8 cellular contexts compared by ENCODE assay signal in the genomic region with DNA sequence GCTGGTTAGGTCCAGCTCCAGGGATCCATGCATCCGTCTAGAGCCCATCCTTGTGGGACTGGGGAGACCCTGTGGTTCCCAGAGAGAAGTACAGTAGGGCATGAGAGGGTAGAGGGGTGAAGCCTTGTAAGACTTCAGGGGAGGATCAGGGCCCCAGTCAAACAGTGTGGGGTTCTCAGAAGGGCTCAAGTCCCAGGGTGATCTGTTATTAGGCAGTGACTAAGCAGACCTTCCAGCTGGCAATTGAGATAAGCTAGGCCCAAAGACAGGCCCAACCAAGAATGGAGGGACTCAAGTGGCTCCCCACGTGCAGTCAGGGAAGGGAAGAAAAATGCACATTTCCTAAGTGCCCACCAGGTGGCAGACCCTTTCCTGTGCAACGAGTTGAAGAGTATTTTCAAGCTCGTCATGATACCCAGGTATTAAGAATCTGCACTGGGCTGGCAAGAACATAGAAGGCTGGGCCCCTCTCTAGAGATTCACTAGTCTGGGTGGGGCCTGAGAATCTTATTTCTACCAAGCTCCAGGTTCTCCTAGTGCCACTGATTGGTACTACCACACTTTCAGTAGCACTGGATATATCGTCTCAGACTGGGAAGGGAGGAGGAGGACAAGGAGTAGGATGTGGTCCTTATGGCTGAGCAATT.
DNase-seq lines count a peak whose midpoint lies in the region; ATAC-seq, FAIRE-seq and TF ChIP-seq lines count a peak whose summit lies in the region.

No MANE protein-coding gene starts in this region.

- peak; percentile 61 to 84 for TF ChIP-seq RAD21 in K562 (CRISPR knock-in tag; conservative IDR thresholded peaks at IDR 0.05 in 1 of 2, IDR thresholded peaks at IDR 0.05 in 1 of 2)

- DNase-seq in DND-41 (peak; percentile 12), GM19240 (ENCODE audit: insufficient read length, low spot score) (peak; percentile 25), NCI-H82 treated with DMSO at 0.1 percent for 48 hours (lab: John Stamatoyannopoulos, UW; ENCODE audit: unreplicated experiment) (peak; percentile 69), K562 (ENCODE audit: extremely low read depth in 1 of 4, low spot score in 3 of 4) (peak; percentile 88 to 94 (median 90)), iPS-NIHi7 (ENCODE audit: extremely low spot score) (peak; percentile 67)
- DNase-seq in stimulated activated CD4-positive, alpha-beta T cell treated with anti-CD3 and anti-CD28 coated beads, Interleukin-15, amount 100 ng/mL, for 48 hours (ENCODE audit: low read depth in 2 of 2), result peak; percentile 2 to 21
- no peak for DNase-seq in effector CD8-positive, alpha-beta T cell (lab: John Stamatoyannopoulos, UW)

- H2AFZ ChIP-seq in DND-41 (ENCODE audit: low read depth, low read length) (no peak overlapping the region), K562 (ENCODE audit: low read depth, low read length) (peak overlapping the region; percentile 84)

- POLR2A ChIA-PET in K562 (lab: Yijun Ruan, JAX), result interaction anchor here (0.5 to 1.9 kb wide), 8 partner anchors 13 to 395 kb away, joined by 3 to 6 read pairs (median 3); no protein-coding TSS in a partner anchor

- intact Hi-C loops in K562 (cut with micrococcal nuclease), result loop anchor here (1.0 to 5.0 kb wide), 5 partner anchors 52 to 497 kb away; a partner anchor contains a TSS

- no peaks in the 10 kb centered on the region for H3K9me3 ChIP-seq in DND-41 (ENCODE audit: insufficient read depth, low read length, severe bottlenecking)
- no peaks in the 10 kb centered on the region for H3K9me3 ChIP-seq in K562 (replicated peaks; ENCODE audit: control insufficient read depth, insufficient read depth, low read depth, low read length)

- WGBS in K562 (ENCODE audit: insufficient coverage, low coverage, missing lambda C conversion rate), result 13% methylated on average over 5 of the region's 5 CpGs

- H3K4me3 ChIP-seq in DND-41 (ENCODE audit: low read depth in 1 of 2, low read length in 2 of 2) (no peak overlapping the region), K562 (no peak overlapping the region)

- H3K9me1 ChIP-seq in K562 (ENCODE audit: control insufficient read depth, insufficient read depth, low read length), result no peaks in the 10 kb centered on the region

- H3K79me2 ChIP-seq in DND-41 (ENCODE audit: insufficient read depth, low read length), result no peaks in the 10 kb centered on the region
- H3K79me2 ChIP-seq in K562 (ENCODE audit: control insufficient read depth, insufficient read depth, low read length), result no peaks in the 10 kb centered on the region

- ATAC-seq in DND-41 (ENCODE audit: insufficient read depth, low read depth) (peak; percentile 67; the same call in 2 of the 3 replicates), HG03196 (IDR thresholded peaks at IDR 0.05; ENCODE audit: unreplicated experiment) (peak; percentile 87), K562 (peak; percentile 98)

- H3K27me3 ChIP-seq in DND-41 (ENCODE audit: insufficient read depth, low read length, poor library complexity) (no peaks in the 10 kb centered on the region), K562 (ENCODE audit: control insufficient read depth in 2 of 2, insufficient read depth in 2 of 2, low read length in 2 of 2) (no peaks in the 10 kb centered on the region)

- H3K36me3 ChIP-seq in DND-41 (ENCODE audit: insufficient read depth, low read length) (no peaks in the 10 kb centered on the region), K562 (ENCODE audit: control insufficient read depth, insufficient read depth, low read length) (no peaks in the 10 kb centered on the region)

- BruUV-seq in K562 (replicated peaks; lab: Mats Ljungman, UMichigan), result no TSS peak

- TF ChIP-seq POLR2A in K562 (conservative IDR thresholded peaks at IDR 0.05), result no peak

- H4K20me1 ChIP-seq in DND-41 (ENCODE audit: insufficient read depth, low read length) (no peaks in the 10 kb centered on the region), K562 (replicated peaks; ENCODE audit: control insufficient read depth, insufficient read depth, low read length) (no peaks in the 10 kb centered on the region)

- TF ChIP-seq EP300 in K562 (IDR thresholded peaks at IDR 0.05; ENCODE audit: low read length), result peak; percentile 87

- H3K4me2 ChIP-seq in DND-41 (ENCODE audit: insufficient read depth, low read length), result no peak overlapping the region
- H3K4me2 ChIP-seq in K562 (ENCODE audit: insufficient read depth, low read length), result peak overlapping the region; percentile 61

- in situ Hi-C loops in K562 (cut with MboI), result no loop called here

- TF ChIP-seq CTCF in DND-41 (IDR thresholded peaks at IDR 0.05; ENCODE audit: borderline replicate concordance, extremely low read depth, low read length, poor library complexity, severe bottlenecking) (peak; percentile 68), K562 (IDR thresholded peaks at IDR 0.05 in 2 of 3, conservative IDR thresholded peaks at IDR 0.05 in 1 of 3; ENCODE audit: insufficient read depth in 2 of 3, low read depth in 1 of 3, low read length in 3 of 3) (peak; percentile 92 to 93 (median 92))

- H3K4me1 ChIP-seq in DND-41 (ENCODE audit: insufficient read depth, low read length) (no peaks in the 10 kb centered on the region), K562 (replicated peaks in 1 of 2; ENCODE audit: control insufficient read depth in 2 of 2, insufficient read depth in 2 of 2, low read length in 2 of 2) (peaks cover 4 to 8% of the 10 kb centered on the region in 2 experiments; a peak in 3 of 5 replicates)

- H3K9ac ChIP-seq in DND-41 (ENCODE audit: low read depth, low read length), result no peak overlapping the region
- H3K9ac ChIP-seq in K562 (ENCODE audit: insufficient read depth in 1 of 2, low read depth in 2 of 2, low read length in 2 of 2), result peak overlapping the region; percentile 7 to 50; a peak in 2 of 4 replicates

- peak; percentile 98 for FAIRE-seq in K562 (lab: Jason Lieb, UNC)

- CTCF ChIA-PET in K562 (lab: Yijun Ruan, JAX; ENCODE audit: low intra/inter-chr PET ratio), result interaction anchor here (0.6 to 1.5 kb wide), 6 partner anchors 50 to 498 kb away, joined by 3 to 7 read pairs (median 4); no protein-coding TSS in a partner anchor

- no peak overlapping the region for H3K27ac ChIP-seq in DND-41 (ENCODE audit: low read length)
- H3K27ac ChIP-seq in K562 (ENCODE audit: extremely low read depth, low read depth, low read length), result peak overlapping the region; percentile 76

TF ChIP-seq in K562, 482 proteins besides CTCF, POLR2A, EP300 and RAD21 (continues in another document):
- TF ChIP-seq CBX1 (IDR thresholded peaks at IDR 0.05; ENCODE audit: low read depth) (no peak), HSF4 (CRISPR knock-in tag; IDR thresholded peaks at IDR 0.05; ENCODE audit: borderline replicate concordance) (no peak), SP1 (CRISPR knock-in tag; IDR thresholded peaks at IDR 0.05) (peak; percentile 32; the same call in 1 of the 2 replicates), KLF10 (CRISPR knock-in tag; IDR thresholded peaks at IDR 0.05) (no peak), BRF1 (IDR thresholded peaks at IDR 0.05; ENCODE audit: borderline replicate concordance, extremely low read depth, insufficient read length) (no peak), SIX5 (IDR thresholded peaks at IDR 0.05; ENCODE audit: borderline replicate concordance in 1 of 2, insufficient read depth in 1 of 2, low read depth in 1 of 2, low read length in 2 of 2) (no peak), ZNF586 (CRISPR knock-in tag; conservative IDR thresholded peaks at IDR 0.05) (no peak)
- TF ChIP-seq, protein P1, sequence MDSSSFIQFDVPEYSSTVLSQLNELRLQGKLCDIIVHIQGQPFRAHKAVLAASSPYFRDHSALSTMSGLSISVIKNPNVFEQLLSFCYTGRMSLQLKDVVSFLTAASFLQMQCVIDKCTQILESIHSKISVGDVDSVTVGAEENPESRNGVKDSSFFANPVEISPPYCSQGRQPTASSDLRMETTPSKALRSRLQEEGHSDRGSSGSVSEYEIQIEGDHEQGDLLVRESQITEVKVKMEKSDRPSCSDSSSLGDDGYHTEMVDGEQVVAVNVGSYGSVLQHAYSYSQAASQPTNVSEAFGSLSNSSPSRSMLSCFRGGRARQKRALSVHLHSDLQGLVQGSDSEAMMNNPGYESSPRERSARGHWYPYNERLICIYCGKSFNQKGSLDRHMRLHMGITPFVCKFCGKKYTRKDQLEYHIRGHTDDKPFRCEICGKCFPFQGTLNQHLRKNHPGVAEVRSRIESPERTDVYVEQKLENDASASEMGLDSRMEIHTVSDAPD (CRISPR knock-in tag; IDR thresholded peaks at IDR 0.05), result no peak
- TF ChIP-seq, protein P2, sequence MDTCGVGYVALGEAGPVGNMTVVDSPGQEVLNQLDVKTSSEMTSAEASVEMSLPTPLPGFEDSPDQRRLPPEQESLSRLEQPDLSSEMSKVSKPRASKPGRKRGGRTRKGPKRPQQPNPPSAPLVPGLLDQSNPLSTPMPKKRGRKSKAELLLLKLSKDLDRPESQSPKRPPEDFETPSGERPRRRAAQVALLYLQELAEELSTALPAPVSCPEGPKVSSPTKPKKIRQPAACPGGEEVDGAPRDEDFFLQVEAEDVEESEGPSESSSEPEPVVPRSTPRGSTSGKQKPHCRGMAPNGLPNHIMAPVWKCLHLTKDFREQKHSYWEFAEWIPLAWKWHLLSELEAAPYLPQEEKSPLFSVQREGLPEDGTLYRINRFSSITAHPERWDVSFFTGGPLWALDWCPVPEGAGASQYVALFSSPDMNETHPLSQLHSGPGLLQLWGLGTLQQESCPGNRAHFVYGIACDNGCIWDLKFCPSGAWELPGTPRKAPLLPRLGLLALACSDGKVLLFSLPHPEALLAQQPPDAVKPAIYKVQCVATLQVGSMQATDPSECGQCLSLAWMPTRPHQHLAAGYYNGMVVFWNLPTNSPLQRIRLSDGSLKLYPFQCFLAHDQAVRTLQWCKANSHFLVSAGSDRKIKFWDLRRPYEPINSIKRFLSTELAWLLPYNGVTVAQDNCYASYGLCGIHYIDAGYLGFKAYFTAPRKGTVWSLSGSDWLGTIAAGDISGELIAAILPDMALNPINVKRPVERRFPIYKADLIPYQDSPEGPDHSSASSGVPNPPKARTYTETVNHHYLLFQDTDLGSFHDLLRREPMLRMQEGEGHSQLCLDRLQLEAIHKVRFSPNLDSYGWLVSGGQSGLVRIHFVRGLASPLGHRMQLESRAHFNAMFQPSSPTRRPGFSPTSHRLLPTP (IDR thresholded peaks at IDR 0.05; ENCODE audit: borderline replicate concordance, extremely low read depth, insufficient read length), result no peak
